In genomic region chr9:444528-444927, GRCh38 we compare ENCODE assay signal across 15 cellular contexts. TPM values are rescaled to one million over a fixed set of nuclear protein-coding genes. Genes with fewer than 3 reads are reported as not detected.
DNase-seq lines count a peak whose midpoint lies in the region; ATAC-seq and TF ChIP-seq lines count a peak whose summit lies in the region.
"Had no signal": no experiment of that assay in that cellular context is flagged by ENCODE, and none has a peak within 500 bp of the region (broad histone marks: within the 10 kb centered on the region; RNA-seq: fewer than 3 reads in every experiment).

No MANE protein-coding gene starts in this region.

- CTCF ChIA-PET in activated naive CD4-positive, alpha-beta T cell treated with anti-CD3 and anti-CD28 coated beads for 36 hours (lab: Charles Lee): no interaction called here
- CTCF ChIA-PET in activated naive CD4-positive, alpha-beta T cell treated with anti-CD3 and anti-CD28 coated beads, Interleukin-2, amount 10 ng/mL, durations not matched to agents 7 days and 5 days (lab: Charles Lee): interaction anchor here (0.5 kb wide), 1 partner anchor 145 kb away, joined by 3 read pairs; no protein-coding TSS in a partner anchor
- CTCF ChIA-PET in WTC11 (lab: Charles Lee): interaction anchor here (0.5 kb wide), 1 partner anchor 84 kb away, joined by 3 read pairs; no protein-coding TSS in a partner anchor

- H3K27ac ChIP-seq in subcutaneous abdominal adipose tissue (ENCODE audit: low read depth, low read length): peak overlapping the region; percentile 45
- no peak overlapping the region for H3K27ac ChIP-seq in Karpas-422 (ENCODE audit: low read length)
- H3K27ac ChIP-seq: colonic mucosa had no signal

- H3K36me3 ChIP-seq in subcutaneous abdominal adipose tissue (ENCODE audit: control insufficient read depth in 5 of 5, insufficient read depth in 5 of 5, low read length in 5 of 5) (peaks cover 11 to 53% (median 19%) of the 10 kb centered on the region in 5 donors), Karpas-422 (ENCODE audit: insufficient read depth, low read length) (peaks cover 9% of the 10 kb centered on the region; the same call in 1 of the 2 replicates)
- H3K36me3 ChIP-seq: colonic mucosa had no signal

- H3K27ac Mint-ChIP-seq in activated naive CD4-positive, alpha-beta T cell treated with anti-CD3 and anti-CD28 coated beads for 36 hours: peak overlapping the region; percentile 17
- no peak overlapping the region for H3K27ac Mint-ChIP-seq in activated naive CD4-positive, alpha-beta T cell treated with anti-CD3 and anti-CD28 coated beads, Interleukin-2, amount 10 ng/mL, durations not matched to agents 7 days and 5 days
- H3K27ac Mint-ChIP-seq in WTC11: no peak overlapping the region

- no peaks in the 10 kb centered on the region for H3K9me2 ChIP-seq in Karpas-422 (replicated peaks; ENCODE audit: insufficient read depth, low read length)

- H2AFZ ChIP-seq in Karpas-422 (ENCODE audit: low read length): no peak overlapping the region

- H3K9me3 Mint-ChIP-seq in activated naive CD4-positive, alpha-beta T cell treated with anti-CD3 and anti-CD28 coated beads for 36 hours: no peaks in the 10 kb centered on the region
- no peaks in the 10 kb centered on the region for H3K9me3 Mint-ChIP-seq in activated naive CD4-positive, alpha-beta T cell treated with anti-CD3 and anti-CD28 coated beads, Interleukin-2, amount 10 ng/mL, durations not matched to agents 7 days and 5 days
- H3K9me3 Mint-ChIP-seq in WTC11: peaks cover 22% of the 10 kb centered on the region
- H3K9me3 Mint-ChIP-seq: stimulated activated naive CD8-positive, alpha-beta T cell treated with anti-CD3 and anti-CD28 coated beads, Interleukin-15, Interleukin-2, amounts not matched to agents 100 ng/mL and 50 ng/mL, for 24 hours; T-helper 2 cell treated with Interferon-gamma antibody and Interleukin-4, amounts not matched to agents 5 μg/mL and 100 μg/mL, for 36 hours had no signal

- H3K27me3 ChIP-seq in subcutaneous abdominal adipose tissue (ENCODE audit: control insufficient read depth in 5 of 5, insufficient read depth in 4 of 5, low read length in 5 of 5) (no peaks in the 10 kb centered on the region), Karpas-422 (ENCODE audit: low read length) (no peaks in the 10 kb centered on the region)
- H3K27me3 ChIP-seq: adrenal gland, colonic mucosa had no signal

- ATAC-seq in WTC11: peak; percentile 86
- ATAC-seq: Right ventricle myocardium inferior had no signal

- H3K9ac ChIP-seq in subcutaneous abdominal adipose tissue (ENCODE audit: low read length in 5 of 5) (no peak overlapping the region), Karpas-422 (ENCODE audit: low read length) (no peak overlapping the region)

- peaks cover 23% of the 10 kb centered on the region for H3K4me1 Mint-ChIP-seq in activated naive CD4-positive, alpha-beta T cell treated with anti-CD3 and anti-CD28 coated beads for 36 hours (ENCODE audit: low read depth)
- peaks cover 36% of the 10 kb centered on the region for H3K4me1 Mint-ChIP-seq in activated naive CD4-positive, alpha-beta T cell treated with anti-CD3 and anti-CD28 coated beads, Interleukin-2, amount 10 ng/mL, durations not matched to agents 7 days and 5 days
- H3K4me1 Mint-ChIP-seq in WTC11: peaks cover 20% of the 10 kb centered on the region

- H3K9me3 ChIP-seq in subcutaneous abdominal adipose tissue (ENCODE audit: control insufficient read depth in 5 of 5, low read length in 5 of 5) (no peaks in the 10 kb centered on the region), Karpas-422 (ENCODE audit: low read length) (no peaks in the 10 kb centered on the region)
- H3K9me3 ChIP-seq: adrenal gland, colonic mucosa had no signal

- peak; percentile 18 for DNase-seq in activated naive CD4-positive, alpha-beta T cell treated with anti-CD3 and anti-CD28 coated beads for 36 hours
- DNase-seq in activated naive CD4-positive, alpha-beta T cell treated with anti-CD3 and anti-CD28 coated beads, Interleukin-2, amount 10 ng/mL, durations not matched to agents 7 days and 5 days: no peak
- DNase-seq in WTC11 (ENCODE audit: low spot score): no peak
- peak; percentile 67 for DNase-seq in iPS DF 19.7 (ENCODE audit: low read depth, low spot score)
- DNase-seq in T-helper 2 cell: no peak
- no peak for DNase-seq in NCI-H2081 (lab: John Stamatoyannopoulos, UW)
- no peak for DNase-seq in Karpas-422
- DNase-seq: activated CD4-positive, alpha-beta T cell treated with anti-CD3 and anti-CD28 coated beads for 1 hour; colonic mucosa; NCI-H2107 had no signal

- no peak overlapping the region for H3K4me3 ChIP-seq in subcutaneous abdominal adipose tissue (ENCODE audit: low read depth in 1 of 5, low read length in 5 of 5)
- no peak overlapping the region for H3K4me3 ChIP-seq in Karpas-422 (ENCODE audit: low read length)
- H3K4me3 ChIP-seq: adrenal gland, colonic mucosa had no signal

- intact Hi-C loops in activated naive CD4-positive, alpha-beta T cell treated with anti-CD3 and anti-CD28 coated beads for 36 hours (cut with micrococcal nuclease): no loop called here

- POLR2A ChIA-PET in WTC11 (lab: Charles Lee): interaction anchor here (0.6 to 1.0 kb wide), 2 partner anchors 14 to 60 kb away, joined by 3 read pairs; partner anchors contain the start of gene KANK1

- no peak for TF ChIP-seq CTCF in WTC11 (IDR thresholded peaks at IDR 0.05)

- H3K4me3 Mint-ChIP-seq in activated naive CD4-positive, alpha-beta T cell treated with anti-CD3 and anti-CD28 coated beads for 36 hours: no peak overlapping the region
- no peak overlapping the region for H3K4me3 Mint-ChIP-seq in activated naive CD4-positive, alpha-beta T cell treated with anti-CD3 and anti-CD28 coated beads, Interleukin-2, amount 10 ng/mL, durations not matched to agents 7 days and 5 days
- no peak overlapping the region for H3K4me3 Mint-ChIP-seq in WTC11
- H3K4me3 Mint-ChIP-seq: stimulated activated naive CD8-positive, alpha-beta T cell treated with anti-CD3 and anti-CD28 coated beads, Interleukin-15, Interleukin-2, amounts not matched to agents 100 ng/mL and 50 ng/mL, for 24 hours; T-helper 2 cell treated with Interferon-gamma antibody and Interleukin-4, amounts not matched to agents 5 μg/mL and 100 μg/mL, for 36 hours had no signal

- H3K4me2 ChIP-seq in Karpas-422 (ENCODE audit: low read depth, low read length, poor library complexity, severe bottlenecking): no peak overlapping the region

- H3K36me3 Mint-ChIP-seq in activated naive CD4-positive, alpha-beta T cell treated with anti-CD3 and anti-CD28 coated beads for 36 hours (ENCODE audit: low read depth): peaks cover 36% of the 10 kb centered on the region
- H3K36me3 Mint-ChIP-seq in activated naive CD4-positive, alpha-beta T cell treated with anti-CD3 and anti-CD28 coated beads, Interleukin-2, amount 10 ng/mL, durations not matched to agents 7 days and 5 days: peaks cover 80% of the 10 kb centered on the region
- peaks cover 22% of the 10 kb centered on the region for H3K36me3 Mint-ChIP-seq in WTC11

- no peaks in the 10 kb centered on the region for H3K79me2 ChIP-seq in Karpas-422 (ENCODE audit: low read length)

- no peaks in the 10 kb centered on the region for H4K20me1 ChIP-seq in Karpas-422 (ENCODE audit: insufficient read depth, low read depth, low read length)

- peaks cover 3 to 33% (median 16%) of the 10 kb centered on the region in 5 donors for H3K4me1 ChIP-seq in subcutaneous abdominal adipose tissue (ENCODE audit: control insufficient read depth in 5 of 5, insufficient read depth in 5 of 5, low read length in 5 of 5)
- peaks cover 1% of the 10 kb centered on the region for H3K4me1 ChIP-seq in Karpas-422 (ENCODE audit: low read length)
- H3K4me1 ChIP-seq: colonic mucosa had no signal

- no peaks in the 10 kb centered on the region for H3K27me3 Mint-ChIP-seq in activated naive CD4-positive, alpha-beta T cell treated with anti-CD3 and anti-CD28 coated beads for 36 hours (ENCODE audit: low read depth)
- H3K27me3 Mint-ChIP-seq in activated naive CD4-positive, alpha-beta T cell treated with anti-CD3 and anti-CD28 coated beads, Interleukin-2, amount 10 ng/mL, durations not matched to agents 7 days and 5 days: no peaks in the 10 kb centered on the region
- no peaks in the 10 kb centered on the region for H3K27me3 Mint-ChIP-seq in WTC11 (ENCODE audit: low read depth)
- H3K27me3 Mint-ChIP-seq: stimulated activated naive CD8-positive, alpha-beta T cell treated with anti-CD3 and anti-CD28 coated beads, Interleukin-15, Interleukin-2, amounts not matched to agents 100 ng/mL and 50 ng/mL, for 24 hours had no signal

TF ChIP-seq in WTC11, 78 proteins besides CTCF, POLR2A, EP300 and RAD21 (continues in another document):
- TF ChIP-seq ATF3 (CRISPR knock-in tag; conservative IDR thresholded peaks at IDR 0.05): no peak
- TF ChIP-seq HMGA2 (CRISPR knock-in tag; IDR thresholded peaks at IDR 0.05): no peak

RNA-seq across cellular contexts. Expression of gene KANK1, which starts 60.0 kb away (rescaled TPM):
- 1 to 10 TPM; 8.4 to 8.7 TPM for total RNA-seq in activated naive CD4-positive, alpha-beta T cell treated with anti-CD3 and anti-CD28 coated beads for 36 hours
- 24.8 to 26.1 TPM (median 25.1 TPM) in 3 replicates for total RNA-seq in WTC11 (2021)
- 78.7 and 82.5 TPM in 2 replicates for total RNA-seq in Karpas-422 (2014; rRNA removed; shearing (Covaris generic); ENCODE audit: low replicate concordance)

Comparison
In these comparisons a context has a peak if more than half of its experiments do, and no peak if none do; other contexts are left out.
1. DNase-seq: peak in activated naive CD4-positive, alpha-beta T cell treated with anti-CD3 and anti-CD28 coated beads for 36 hours (single experiment) and iPS DF 19.7 (single experiment); none in activated naive CD4-positive, alpha-beta T cell treated with anti-CD3 and anti-CD28 coated beads, Interleukin-2, amount 10 ng/mL, durations not matched to agents 7 days and 5 days (single experiment), WTC11 (single experiment), T-helper 2 cell (0 of 5), NCI-H2081 (0 of 2) and Karpas-422 (single experiment).